22 cellular contexts compared by ENCODE assay signal in genomic region chr5:140642718-140643117, GRCh38. TPM values are rescaled to one million over a fixed set of nuclear protein-coding genes. Genes with fewer than 3 reads are reported as not detected.
DNase-seq lines count a peak whose midpoint lies in the region; ATAC-seq, FAIRE-seq and TF ChIP-seq lines count a peak whose summit lies in the region.
"Had no signal": no experiment of that assay in that cellular context is flagged by ENCODE, and none has a peak within 500 bp of the region (broad histone marks: within the 10 kb centered on the region; RNA-seq: fewer than 3 reads in every experiment).

No MANE protein-coding gene starts in this region.

- peaks cover 11% of the 10 kb centered on the region for H3K36me3 Mint-ChIP-seq in astrocyte (ENCODE audit: low read depth, unreplicated experiment)

- H3K9me3 ChIP-seq in astrocyte (ENCODE audit: insufficient read depth, low read depth, low read length) = no peaks in the 10 kb centered on the region
- H3K9me3 ChIP-seq: ascending aorta, thoracic aorta had no signal

- peaks cover 6% of the 10 kb centered on the region for H4K20me1 ChIP-seq in astrocyte (ENCODE audit: insufficient read depth, low read length)

- DNase-seq in AG08396 (ENCODE audit: low spot score) (peak; percentile 41), GM03348 (ENCODE audit: low spot score) (peak; percentile 50), astrocyte (ENCODE audit: low read depth) (peak; percentile 81), islet precursor cell (peak; percentile 19), NCI-H526 treated with DMSO at 0.1 percent for 48 hours (lab: John Stamatoyannopoulos, UW) (no peak), NK-92 (lab: John Stamatoyannopoulos, UW; ENCODE audit: unreplicated experiment) (no peak), epidermal melanocyte (ENCODE audit: insufficient read length, low spot score) (no peak)
- DNase-seq: dermis blood vessel endothelial cell, DMS 273 treated with DMSO at 0.1 percent for 48 hours, hippocampal formation, NCI-H187 treated with DMSO at 0.1 percent for 48 hours, NCI-H69 had no signal

- no peaks in the 10 kb centered on the region for H3K9me3 Mint-ChIP-seq in astrocyte (ENCODE audit: unreplicated experiment)
- H3K9me3 Mint-ChIP-seq: activated T-helper 1 cell treated with anti-CD3 and anti-CD28 coated beads, Interleukin-12 subunit alpha, Interleukin-12 subunit beta, Interleukin-2, Interleukin-4 antibody, amounts not matched to agents 30 ng/mL and 10 ng/mL and 1 ng/mL, durations not matched to agents 14 hours and 24 hours and 36 hours had no signal

- no peak overlapping the region for H3K9ac ChIP-seq in astrocyte (ENCODE audit: low read length)

- TF ChIP-seq CTCF in astrocyte (IDR thresholded peaks at IDR 0.05; ENCODE audit: insufficient read depth, low read depth, low read length) = no peak

- peaks cover 6% of the 10 kb centered on the region for H3K36me3 ChIP-seq in astrocyte (ENCODE audit: insufficient read depth, low read length)

- H2AFZ ChIP-seq in astrocyte (ENCODE audit: low read depth, low read length) = no peak overlapping the region

- ATAC-seq in HG03442 (IDR thresholded peaks at IDR 0.05; ENCODE audit: unreplicated experiment) = no peak
- ATAC-seq: esophagus mucosa, HCT116, SK-N-SH treated with all-trans-retinoic acid at 6 μM for 48 hours had no signal

- H3K4me3 ChIP-seq in astrocyte (ENCODE audit: insufficient read depth, low read depth, low read length) = no peak overlapping the region
- H3K4me3 ChIP-seq: ascending aorta, thoracic aorta had no signal

- no peak overlapping the region for H3K4me3 Mint-ChIP-seq in astrocyte (ENCODE audit: unreplicated experiment)
- H3K4me3 Mint-ChIP-seq: activated T-helper 1 cell treated with anti-CD3 and anti-CD28 coated beads, Interleukin-12 subunit alpha, Interleukin-12 subunit beta, Interleukin-2, Interleukin-4 antibody, amounts not matched to agents 30 ng/mL and 10 ng/mL and 1 ng/mL, durations not matched to agents 14 hours and 24 hours and 36 hours had no signal

- H3K79me2 ChIP-seq in astrocyte (ENCODE audit: insufficient read depth, low read length) = peaks cover 41% of the 10 kb centered on the region

- no peak for FAIRE-seq in astrocyte (lab: Jason Lieb, UNC)
- FAIRE-seq: TTC549 had no signal

- H3K4me1 Mint-ChIP-seq in astrocyte (ENCODE audit: low read depth, unreplicated experiment) = peaks cover 9% of the 10 kb centered on the region

- H3K27me3 Mint-ChIP-seq in astrocyte (ENCODE audit: low read depth, unreplicated experiment) = no peaks in the 10 kb centered on the region
- H3K27me3 Mint-ChIP-seq: B cell had no signal

- no peak overlapping the region for H3K4me2 ChIP-seq in astrocyte (ENCODE audit: low read length)

- no peak overlapping the region for H3K27ac ChIP-seq in astrocyte (ENCODE audit: low read depth, low read length)
- H3K27ac ChIP-seq: ascending aorta, thoracic aorta had no signal

- H3K4me1 ChIP-seq in astrocyte (ENCODE audit: insufficient read depth, low read length) = peaks cover 14% of the 10 kb centered on the region

- no peak overlapping the region for H3K27ac Mint-ChIP-seq in astrocyte (ENCODE audit: unreplicated experiment)
- H3K27ac Mint-ChIP-seq: B cell had no signal

- no peaks in the 10 kb centered on the region for H3K27me3 ChIP-seq in astrocyte (ENCODE audit: insufficient read depth, low read length)
- H3K27me3 ChIP-seq: ascending aorta had no signal

RNA-seq across cellular contexts. Expression of gene TMCO6, which starts 3.5 kb away (rescaled TPM):
- total RNA-seq in astrocyte = 7.0 and 8.0 TPM in 2 replicates

RNA-seq across cellular contexts. Expression of gene NDUFA2, which starts 4.7 kb away (rescaled TPM):
- total RNA-seq in astrocyte = 55.9 and 62.3 TPM in 2 replicates

RNA-seq across cellular contexts. Expression of gene IK, which starts 4.9 kb away (rescaled TPM):
- total RNA-seq in astrocyte = 67.3 and 71.6 TPM in 2 replicates

RNA-seq across cellular contexts. Expression of gene CD14, which starts 9.7 kb away (rescaled TPM):
- 0.16 and 0.34 TPM in 2 replicates for total RNA-seq in astrocyte
- total RNA-seq: HT1080 had no signal

RNA-seq across cellular contexts. Expression of gene WDR55, which starts 22.0 kb away (rescaled TPM):
- 28.8 and 31.2 TPM in 2 replicates for total RNA-seq in astrocyte

Comparison
In these comparisons a context has a peak if more than half of its experiments do, and no peak if none do; other contexts are left out.
1. DNase-seq: peak in AG08396 (single experiment), GM03348 (single experiment), astrocyte (single experiment) and islet precursor cell (single experiment); none in NCI-H526 treated with DMSO at 0.1 percent for 48 hours (single experiment), NK-92 (single experiment) and epidermal melanocyte (single experiment).